In the genomic region with DNA sequence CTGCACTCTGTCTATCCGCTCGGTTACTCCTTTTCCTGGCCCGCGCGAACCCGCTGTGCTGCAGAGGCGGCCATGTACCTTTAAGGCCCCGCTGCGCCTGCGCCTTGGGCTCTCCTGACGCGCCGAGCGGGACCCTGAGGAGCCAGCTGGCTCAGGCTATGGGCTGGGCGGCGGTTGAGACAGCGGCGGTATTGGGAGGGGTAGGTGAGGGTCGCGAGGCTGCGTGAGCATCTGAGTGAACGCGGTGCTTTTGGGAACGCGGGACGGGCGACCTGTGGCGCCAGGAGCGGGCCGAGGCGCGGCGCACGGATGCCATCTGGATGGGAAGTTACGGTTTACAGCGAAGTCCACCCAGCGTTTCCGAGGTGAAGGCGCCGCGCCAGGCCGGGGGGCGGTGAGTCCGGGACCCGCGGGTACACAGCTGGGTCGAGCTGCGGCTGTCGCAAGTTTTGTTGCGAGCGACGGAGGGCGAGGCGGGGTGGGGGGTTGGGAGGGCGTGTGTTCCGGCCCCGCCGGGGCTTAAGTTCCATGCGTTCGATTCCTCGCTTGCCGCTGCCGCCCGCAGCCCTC, we compare ENCODE assay signal across 8 cellular contexts. TPM values are rescaled to one million over a fixed set of nuclear protein-coding genes. Genes with fewer than 3 reads are reported as not detected.
DNase-seq lines count a peak whose midpoint lies in the region; ATAC-seq and TF ChIP-seq lines count a peak whose summit lies in the region.
"Not testable (repeated sequence)": the region's sequence is repeated elsewhere in the genome, so short reads cannot be mapped to it uniquely, and the experiment has no call there.

A gene with protein sequence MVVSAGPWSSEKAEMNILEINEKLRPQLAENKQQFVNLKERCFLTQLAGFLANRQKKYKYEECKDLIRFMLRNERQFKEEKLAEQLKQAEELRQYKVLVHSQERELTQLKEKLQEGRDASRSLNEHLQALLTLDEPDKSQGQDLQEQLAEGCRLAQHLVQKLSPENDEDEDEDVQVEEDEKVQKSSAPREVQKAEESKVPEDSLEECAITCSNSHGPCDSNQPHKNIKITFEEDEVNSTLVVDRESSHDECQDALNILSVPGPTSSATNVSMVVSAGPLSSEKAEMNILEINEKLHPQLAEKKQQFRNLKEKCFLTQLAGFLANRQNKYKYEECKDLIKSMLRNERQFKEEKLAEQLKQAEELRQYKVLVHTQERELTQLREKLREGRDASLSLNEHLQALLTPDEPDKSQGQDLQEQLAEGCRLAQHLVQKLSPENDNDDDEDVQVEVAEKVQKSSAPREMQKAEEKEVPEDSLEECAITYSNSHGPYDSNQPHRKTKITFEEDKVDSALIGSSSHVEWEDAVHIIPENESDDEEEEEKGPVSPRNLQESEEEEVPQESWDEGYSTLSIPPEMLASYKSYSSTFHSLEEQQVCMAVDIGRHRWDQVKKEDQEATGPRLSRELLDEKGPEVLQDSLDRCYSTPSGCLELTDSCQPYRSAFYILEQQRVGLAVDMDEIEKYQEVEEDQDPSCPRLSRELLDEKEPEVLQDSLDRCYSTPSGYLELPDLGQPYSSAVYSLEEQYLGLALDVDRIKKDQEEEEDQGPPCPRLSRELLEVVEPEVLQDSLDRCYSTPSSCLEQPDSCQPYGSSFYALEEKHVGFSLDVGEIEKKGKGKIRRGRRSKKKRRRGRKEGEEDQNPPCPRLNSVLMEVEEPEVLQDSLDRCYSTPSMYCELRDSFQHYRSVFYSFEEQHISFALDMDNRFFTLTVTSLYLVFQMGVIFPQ (plus strand): TSS at position 125 of the 570 bp plus-strand sequence. CDS start 21,488 bp downstream, outside the sequence.

- H3K9me3 ChIP-seq in DOHH2 (ENCODE audit: control insufficient read depth, insufficient read depth, low read length); HCT116 (ENCODE audit: control insufficient read depth in 1 of 2, insufficient read depth in 1 of 2, low read depth in 1 of 2, low read length in 2 of 2); neural cell (ENCODE audit: low read length): not testable (repeated sequence)

- peak within 1 kb of the TSS; percentile 89 to 97 (median 90) for H3K4me3 Mint-ChIP-seq in T-cell
- H3K4me3 Mint-ChIP-seq in stimulated activated effector memory CD8-positive, alpha-beta T cell treated with anti-CD3 and anti-CD28 coated beads, Interleukin-12 subunit alpha, Interleukin-12 subunit beta, amount 100 ng/mL, for 72 hours, result peak within 1 kb of the TSS; percentile 74

- TF ChIP-seq POLR2A in HCT116 (IDR thresholded peaks at IDR 0.05; ENCODE audit: borderline replicate concordance, extremely low read depth, insufficient read depth, insufficient read length), result not testable (repeated sequence)

- not testable (repeated sequence) for H3K27me3 ChIP-seq in DOHH2 (ENCODE audit: control insufficient read depth, low read length); HCT116 (ENCODE audit: insufficient read depth, low read length); foreskin keratinocyte; neural cell (ENCODE audit: insufficient read depth, low read depth, low read length)

- H4K20me1 ChIP-seq in DOHH2 (ENCODE audit: control insufficient read depth, insufficient read depth, low read depth, low read length); HCT116 (ENCODE audit: insufficient read depth); neural cell (ENCODE audit: insufficient read depth): not testable (repeated sequence)

- RAD21 ChIA-PET in HCT116 (lab: Charles Lee; ENCODE audit: low non-redundant PET in 1 of 2, low total read pairs in 2 of 2, uncharacterized antibody in 2 of 2, unreplicated experiment in 2 of 2), result not testable (repeated sequence)

- intact Hi-C loops in HCT116 (cut with micrococcal nuclease), result not testable (repeated sequence)

- not testable (repeated sequence) for DNase-seq in HCT116 (ENCODE audit: low read depth, low spot score); LNCaP clone FGC (ENCODE audit: low read depth)
- DNase-seq in T-cell (peak; percentile 46 to 80 (median 66)), foreskin keratinocyte (peak; percentile 8 to 28)
- peak; percentile 74 for DNase-seq in activated naive CD4-positive, alpha-beta T cell treated with Interleukin-2 at 50 U/mL for 16 hours
- DNase-seq in stimulated activated effector memory CD8-positive, alpha-beta T cell treated with anti-CD3 and anti-CD28 coated beads, Interleukin-12 subunit alpha, Interleukin-12 subunit beta, amount 100 ng/mL, for 72 hours (ENCODE audit: low spot score in 2 of 2), result peak; percentile 51 to 78

- H3K27ac ChIP-seq in DOHH2 (ENCODE audit: low read depth, low read length); neural cell (ENCODE audit: low read length): not testable (repeated sequence)
- H3K27ac ChIP-seq in HCT116 (ENCODE audit: low read depth, low read length) (peak within 1 kb of the TSS; percentile 53; the same call in 1 of the 2 replicates), foreskin keratinocyte (peak within 1 kb of the TSS; percentile 47)

- TF ChIP-seq RAD21 in HCT116 (IDR thresholded peaks at IDR 0.05; ENCODE audit: low read depth); neural cell (conservative IDR thresholded peaks at IDR 0.05): not testable (repeated sequence)

- H3K4me1 Mint-ChIP-seq in T-cell; stimulated activated effector memory CD8-positive, alpha-beta T cell treated with anti-CD3 and anti-CD28 coated beads, Interleukin-12 subunit alpha, Interleukin-12 subunit beta, amount 100 ng/mL, for 72 hours: not testable (repeated sequence)

- peak within 1 kb of the TSS; percentile 79 to 87 for H3K27ac Mint-ChIP-seq in T-cell
- H3K27ac Mint-ChIP-seq in stimulated activated effector memory CD8-positive, alpha-beta T cell treated with anti-CD3 and anti-CD28 coated beads, Interleukin-12 subunit alpha, Interleukin-12 subunit beta, amount 100 ng/mL, for 72 hours, result peak within 1 kb of the TSS; percentile 69

- H3K36me3 Mint-ChIP-seq in T-cell; stimulated activated effector memory CD8-positive, alpha-beta T cell treated with anti-CD3 and anti-CD28 coated beads, Interleukin-12 subunit alpha, Interleukin-12 subunit beta, amount 100 ng/mL, for 72 hours: not testable (repeated sequence)

- H3K36me3 ChIP-seq in DOHH2 (ENCODE audit: control insufficient read depth, low read length); HCT116 (ENCODE audit: control insufficient read depth in 1 of 2, insufficient read depth in 2 of 2, low read length in 2 of 2); neural cell (ENCODE audit: insufficient read depth, low read length): not testable (repeated sequence)

- not testable (repeated sequence) for H3K9me3 Mint-ChIP-seq in T-cell; stimulated activated effector memory CD8-positive, alpha-beta T cell treated with anti-CD3 and anti-CD28 coated beads, Interleukin-12 subunit alpha, Interleukin-12 subunit beta, amount 100 ng/mL, for 72 hours

- H3K4me3 ChIP-seq in DOHH2 (ENCODE audit: low read length) (peak within 1 kb of the TSS; percentile 78), HCT116 (replicated peaks in 1 of 2; ENCODE audit: low read depth in 1 of 2, low read length in 2 of 2) (peak within 1 kb of the TSS; percentile 53 to 62), LNCaP clone FGC (ENCODE audit: low read depth, low read length) (peak within 1 kb of the TSS; percentile 45), neural cell (ENCODE audit: low read length) (peak within 1 kb of the TSS; percentile 63)

- H3K9me2 ChIP-seq in DOHH2 (replicated peaks; ENCODE audit: control insufficient read depth, low read length); HCT116 (ENCODE audit: insufficient read depth); neural cell (ENCODE audit: insufficient read depth, low read length): not testable (repeated sequence)

- not testable (repeated sequence) for H2AFZ ChIP-seq in HCT116 (ENCODE audit: low read depth, low read length, poor library complexity, severe bottlenecking); neural cell (ENCODE audit: low read depth, low read length)

- H3K9ac ChIP-seq in HCT116 (ENCODE audit: low read length), result peak within 1 kb of the TSS; percentile 60
- H3K9ac ChIP-seq in neural cell (ENCODE audit: low read length), result not testable (repeated sequence)

- CTCF ChIA-PET in HCT116 (lab: Charles Lee); T-cell (lab: Charles Lee): not testable (repeated sequence)

- not testable (repeated sequence) for H3K27me3 Mint-ChIP-seq in T-cell

- TF ChIP-seq CTCF in DOHH2 (IDR thresholded peaks at IDR 0.05; ENCODE audit: low read depth, low read length, poor library complexity, severe bottlenecking); HCT116 (IDR thresholded peaks at IDR 0.05 in 2 of 3, conservative IDR thresholded peaks at IDR 0.05 in 1 of 3; ENCODE audit: borderline replicate concordance in 1 of 3, insufficient read depth in 1 of 3, low read depth in 2 of 3, low read length in 2 of 3); foreskin keratinocyte (conservative IDR thresholded peaks at IDR 0.05); neural cell (IDR thresholded peaks at IDR 0.05; ENCODE audit: poor library complexity, severe bottlenecking): not testable (repeated sequence)
- 0 out of 2 replicates have a peak, but pooled peaks have one; percentile 2 for TF ChIP-seq CTCF in LNCaP clone FGC (IDR thresholded peaks at IDR 0.05; ENCODE audit: control insufficient read depth, extremely low read depth, insufficient read depth)

- not testable (repeated sequence) for H3F3A ChIP-seq in DOHH2 (ENCODE audit: control insufficient read depth, insufficient read depth); neural cell (ENCODE audit: insufficient read depth, low read length, poor library complexity, severe bottlenecking)

- ATAC-seq in HCT116, result peak; percentile 94
- peak; percentile 91 to 99 (median 96) for ATAC-seq in T-cell (replicated peaks in 1 of 4)
- peak; percentile 94 for ATAC-seq in foreskin keratinocyte
- peak; percentile 98 for ATAC-seq in stimulated activated effector memory CD8-positive, alpha-beta T cell treated with anti-CD3 and anti-CD28 coated beads, Interleukin-12 subunit alpha, Interleukin-12 subunit beta, amount 100 ng/mL, for 72 hours

- TF ChIP-seq EP300 in neural cell (conservative IDR thresholded peaks at IDR 0.05; ENCODE audit: poor library complexity, severe bottlenecking), result not testable (repeated sequence)

- not testable (repeated sequence) for H3K79me2 ChIP-seq in DOHH2 (ENCODE audit: control insufficient read depth, low read length); HCT116 (ENCODE audit: insufficient read depth, low read length); neural cell (replicated peaks; ENCODE audit: insufficient read depth, low read length)

- not testable (repeated sequence) for BruUV-seq in HCT116 (replicated peaks; lab: Mats Ljungman, UMichigan)

- H3K4me1 ChIP-seq in DOHH2 (ENCODE audit: control insufficient read depth, low read length); HCT116 (ENCODE audit: control insufficient read depth in 1 of 2, insufficient read depth in 2 of 2, low read length in 2 of 2); foreskin keratinocyte: not testable (repeated sequence)

- H3K4me2 ChIP-seq in DOHH2 (ENCODE audit: low read length) (peak within 1 kb of the TSS; percentile 76), HCT116 (ENCODE audit: low read length) (peak within 1 kb of the TSS; percentile 58)
- H3K4me2 ChIP-seq in neural cell (ENCODE audit: low read length), result not testable (repeated sequence)

- POLR2A ChIA-PET in HCT116 (lab: Charles Lee); T-cell (lab: Charles Lee): not testable (repeated sequence)

RNA-seq across cellular contexts. Expression of the gene that starts here (rescaled TPM):
- total RNA-seq in HCT116 (2021; ENCODE audit: unreplicated experiment) (10.3 TPM), T-cell (10 to 100 TPM; 18.5 to 62.2 (median 50.7) TPM), foreskin keratinocyte (8.3 and 19.1 TPM in 2 replicates)
- 7.0 and 8.9 TPM in 2 replicates for polyA plus RNA-seq in HCT116 (2012)
- polyA plus RNA-seq in foreskin keratinocyte (4.1 and 8.5 TPM in 2 replicates), neural cell (44.1 and 47.4 TPM in 2 replicates)
- 17.8 and 21.4 TPM in 2 replicates for polyA minus RNA-seq in neural cell
